In the genomic region with DNA sequence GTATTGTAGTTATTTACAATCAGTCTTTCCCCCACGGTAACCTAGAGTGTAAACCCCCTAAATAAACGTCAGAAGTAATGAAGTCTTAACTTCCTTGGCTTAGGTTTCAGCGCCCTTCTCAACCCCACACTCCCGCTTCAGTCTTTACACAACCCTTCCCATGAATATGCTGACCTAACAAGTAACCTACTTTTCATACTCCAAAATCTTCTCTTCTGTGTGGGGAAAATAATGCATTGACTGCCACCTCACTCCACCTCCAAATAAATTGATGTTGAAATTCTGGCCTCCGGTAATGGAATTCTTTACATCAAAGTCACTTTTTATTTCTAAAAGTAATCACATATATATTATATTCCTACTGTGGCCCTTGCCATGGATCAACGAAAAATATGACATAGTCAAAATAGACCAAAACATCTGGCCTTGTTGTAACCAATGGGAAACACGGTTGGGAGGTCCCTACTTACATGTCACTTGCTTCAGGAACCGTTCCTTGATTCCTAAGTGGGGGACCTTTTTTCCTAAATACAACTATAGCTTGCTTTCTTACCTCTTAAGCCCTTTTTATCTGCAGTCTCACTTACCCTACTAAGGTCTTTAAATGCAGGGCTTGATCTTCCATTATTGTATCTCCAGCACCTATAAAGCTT, we compare ENCODE assay signal across 8 cellular contexts. TPM values are rescaled to one million over a fixed set of nuclear protein-coding genes. Genes with fewer than 3 reads are reported as not detected.
DNase-seq lines count a peak whose midpoint lies in the region; ATAC-seq and TF ChIP-seq lines count a peak whose summit lies in the region.

No MANE protein-coding gene starts in this region.

- in situ Hi-C loops in GM23248 (cut with MboI), result no loop called here

- H4K20me1 ChIP-seq in GM23248 (ENCODE audit: insufficient read depth), result no peaks in the 10 kb centered on the region

- DNase-seq in GM23248 (peak; percentile 45), WTC11 (ENCODE audit: low spot score) (no peak), tibial nerve (ENCODE audit: low spot score in 2 of 2) (no peak), SHP77 treated with DMSO at 0.1 percent for 48 hours (lab: John Stamatoyannopoulos, UW) (no peak), GF-D8 (lab: John Stamatoyannopoulos, UW) (no peak), iPS-NIHi7 (ENCODE audit: extremely low spot score) (no peak)

- no peaks in the 10 kb centered on the region for H3K9me3 ChIP-seq in GM23248 (ENCODE audit: low read depth)
- H3K9me3 ChIP-seq in iPS-18c (ENCODE audit: control insufficient read depth, insufficient read depth, low read length), result no peaks in the 10 kb centered on the region
- no peaks in the 10 kb centered on the region for H3K9me3 ChIP-seq in tibial nerve

- TF ChIP-seq CTCF in 22Rv1 (IDR thresholded peaks at IDR 0.05) (no peak), WTC11 (IDR thresholded peaks at IDR 0.05) (no peak), tibial nerve (IDR thresholded peaks at IDR 0.05) (no peak)

- POLR2A ChIA-PET in WTC11 (lab: Charles Lee), result interaction anchor here (0.9 kb wide), 1 partner anchor 215 kb away, joined by 4 read pairs; a partner anchor contains a TSS

- CTCF ChIA-PET in WTC11 (lab: Charles Lee), result interaction anchor here (1.0 to 1.2 kb wide), 2 partner anchors 83 to 164 kb away, joined by 3 to 6 read pairs; no protein-coding TSS in a partner anchor

- peaks cover 38% of the 10 kb centered on the region for H3K4me1 ChIP-seq in GM23248 (ENCODE audit: insufficient read depth)
- peaks cover 4 to 21% (median 12%) of the 10 kb centered on the region in 4 donors for H3K4me1 ChIP-seq in tibial nerve

- peaks cover 91% of the 10 kb centered on the region for H3K79me2 ChIP-seq in GM23248 (ENCODE audit: insufficient read depth)

- peaks cover 47% of the 10 kb centered on the region for H3K4me1 Mint-ChIP-seq in WTC11

- H3K36me3 Mint-ChIP-seq in WTC11, result no peaks in the 10 kb centered on the region

- no peak for ATAC-seq in WTC11

- H3K4me3 ChIP-seq in GM23248 (peak overlapping the region; percentile 96), iPS-18c (ENCODE audit: insufficient read depth, low read depth, low read length) (peak overlapping the region; percentile 92), tibial nerve (peak overlapping the region in 3 of 4 donors; percentile 83 to 92 (median 91))

- H3K27ac Mint-ChIP-seq in WTC11, result peak overlapping the region; percentile 98

- peak overlapping the region; percentile 91 for H3K9ac ChIP-seq in GM23248

- H3K4me2 ChIP-seq in GM23248 (ENCODE audit: unreplicated experiment), result peak overlapping the region; percentile 96

- peak overlapping the region; percentile 95 for H3K27ac ChIP-seq in 22Rv1
- peak overlapping the region; percentile 95 for H3K27ac ChIP-seq in GM23248
- peak overlapping the region in 3 of 4 donors; percentile 91 to 99 (median 97) for H3K27ac ChIP-seq in tibial nerve

- no peaks in the 10 kb centered on the region for H3K9me3 Mint-ChIP-seq in WTC11

- H3K4me3 Mint-ChIP-seq in WTC11, result peak overlapping the region; percentile 93

- no peak for TF ChIP-seq EP300 in tibial nerve (IDR thresholded peaks at IDR 0.05)

- WGBS in GM23248 (ENCODE audit: low coverage in 1 of 2, low lambda C conversion rate in 2 of 2, missing lambda C conversion rate in 2 of 2), 2 experiments, result 5 to 9% methylated on average over 8 of the region's 8 CpGs
- WGBS in tibial nerve, 2 donors, result 14 to 15% methylated on average over 8 of the region's 8 CpGs

- no peaks in the 10 kb centered on the region for H3K9me2 ChIP-seq in GM23248 (ENCODE audit: insufficient read depth)

- no peaks in the 10 kb centered on the region for H3K27me3 Mint-ChIP-seq in WTC11 (ENCODE audit: low read depth)

- peaks cover 6% of the 10 kb centered on the region; the same call in 1 of the 2 replicates for H3F3A ChIP-seq in GM23248 (ENCODE audit: insufficient read depth)

- H3K27me3 ChIP-seq in GM23248 (replicated peaks; ENCODE audit: insufficient read depth) (no peaks in the 10 kb centered on the region), tibial nerve (no peaks in the 10 kb centered on the region)

- H3K36me3 ChIP-seq in GM23248 (ENCODE audit: low read depth), result no peaks in the 10 kb centered on the region
- H3K36me3 ChIP-seq in tibial nerve, result no peaks in the 10 kb centered on the region

- TF ChIP-seq POLR2A in tibial nerve (IDR thresholded peaks at IDR 0.05), result no peak

- H2AFZ ChIP-seq in GM23248, result peak overlapping the region; percentile 87

TF ChIP-seq in WTC11, 78 proteins besides CTCF, POLR2A, EP300 and RAD21 (continues in another document):
- TF ChIP-seq, protein P1, sequence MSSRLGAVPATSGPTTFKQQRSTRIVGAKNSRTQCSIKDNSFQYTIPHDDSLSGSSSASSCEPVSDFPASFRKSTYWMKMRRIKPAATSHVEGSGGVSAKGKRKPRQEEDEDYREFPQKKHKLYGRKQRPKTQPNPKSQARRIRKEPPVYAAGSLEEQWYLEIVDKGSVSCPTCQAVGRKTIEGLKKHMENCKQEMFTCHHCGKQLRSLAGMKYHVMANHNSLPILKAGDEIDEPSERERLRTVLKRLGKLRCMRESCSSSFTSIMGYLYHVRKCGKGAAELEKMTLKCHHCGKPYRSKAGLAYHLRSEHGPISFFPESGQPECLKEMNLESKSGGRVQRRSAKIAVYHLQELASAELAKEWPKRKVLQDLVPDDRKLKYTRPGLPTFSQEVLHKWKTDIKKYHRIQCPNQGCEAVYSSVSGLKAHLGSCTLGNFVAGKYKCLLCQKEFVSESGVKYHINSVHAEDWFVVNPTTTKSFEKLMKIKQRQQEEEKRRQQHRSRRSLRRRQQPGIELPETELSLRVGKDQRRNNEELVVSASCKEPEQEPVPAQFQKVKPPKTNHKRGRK (CRISPR knock-in tag; IDR thresholded peaks at IDR 0.05; ENCODE audit: borderline replicate concordance), result no peak
- TF ChIP-seq CBFB (CRISPR knock-in tag; IDR thresholded peaks at IDR 0.05; ENCODE audit: low read depth), result no peak
- TF ChIP-seq, protein P2, sequence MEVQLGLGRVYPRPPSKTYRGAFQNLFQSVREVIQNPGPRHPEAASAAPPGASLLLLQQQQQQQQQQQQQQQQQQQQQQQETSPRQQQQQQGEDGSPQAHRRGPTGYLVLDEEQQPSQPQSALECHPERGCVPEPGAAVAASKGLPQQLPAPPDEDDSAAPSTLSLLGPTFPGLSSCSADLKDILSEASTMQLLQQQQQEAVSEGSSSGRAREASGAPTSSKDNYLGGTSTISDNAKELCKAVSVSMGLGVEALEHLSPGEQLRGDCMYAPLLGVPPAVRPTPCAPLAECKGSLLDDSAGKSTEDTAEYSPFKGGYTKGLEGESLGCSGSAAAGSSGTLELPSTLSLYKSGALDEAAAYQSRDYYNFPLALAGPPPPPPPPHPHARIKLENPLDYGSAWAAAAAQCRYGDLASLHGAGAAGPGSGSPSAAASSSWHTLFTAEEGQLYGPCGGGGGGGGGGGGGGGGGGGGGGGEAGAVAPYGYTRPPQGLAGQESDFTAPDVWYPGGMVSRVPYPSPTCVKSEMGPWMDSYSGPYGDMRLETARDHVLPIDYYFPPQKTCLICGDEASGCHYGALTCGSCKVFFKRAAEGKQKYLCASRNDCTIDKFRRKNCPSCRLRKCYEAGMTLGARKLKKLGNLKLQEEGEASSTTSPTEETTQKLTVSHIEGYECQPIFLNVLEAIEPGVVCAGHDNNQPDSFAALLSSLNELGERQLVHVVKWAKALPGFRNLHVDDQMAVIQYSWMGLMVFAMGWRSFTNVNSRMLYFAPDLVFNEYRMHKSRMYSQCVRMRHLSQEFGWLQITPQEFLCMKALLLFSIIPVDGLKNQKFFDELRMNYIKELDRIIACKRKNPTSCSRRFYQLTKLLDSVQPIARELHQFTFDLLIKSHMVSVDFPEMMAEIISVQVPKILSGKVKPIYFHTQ (CRISPR knock-in tag; IDR thresholded peaks at IDR 0.05), result no peak
- TF ChIP-seq, protein P3, sequence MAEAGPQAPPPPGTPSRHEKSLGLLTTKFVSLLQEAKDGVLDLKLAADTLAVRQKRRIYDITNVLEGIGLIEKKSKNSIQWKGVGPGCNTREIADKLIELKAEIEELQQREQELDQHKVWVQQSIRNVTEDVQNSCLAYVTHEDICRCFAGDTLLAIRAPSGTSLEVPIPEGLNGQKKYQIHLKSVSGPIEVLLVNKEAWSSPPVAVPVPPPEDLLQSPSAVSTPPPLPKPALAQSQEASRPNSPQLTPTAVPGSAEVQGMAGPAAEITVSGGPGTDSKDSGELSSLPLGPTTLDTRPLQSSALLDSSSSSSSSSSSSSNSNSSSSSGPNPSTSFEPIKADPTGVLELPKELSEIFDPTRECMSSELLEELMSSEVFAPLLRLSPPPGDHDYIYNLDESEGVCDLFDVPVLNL (CRISPR knock-in tag; IDR thresholded peaks at IDR 0.05; ENCODE audit: borderline replicate concordance, low read depth), result no peak
- TF ChIP-seq, protein P4, sequence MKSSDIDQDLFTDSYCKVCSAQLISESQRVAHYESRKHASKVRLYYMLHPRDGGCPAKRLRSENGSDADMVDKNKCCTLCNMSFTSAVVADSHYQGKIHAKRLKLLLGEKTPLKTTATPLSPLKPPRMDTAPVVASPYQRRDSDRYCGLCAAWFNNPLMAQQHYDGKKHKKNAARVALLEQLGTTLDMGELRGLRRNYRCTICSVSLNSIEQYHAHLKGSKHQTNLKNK (CRISPR knock-in tag; IDR thresholded peaks at IDR 0.05), result no peak
- no peak for TF ChIP-seq IRF2 (CRISPR knock-in tag; IDR thresholded peaks at IDR 0.05; ENCODE audit: borderline replicate concordance, low read depth)
- TF ChIP-seq OVOL2 (CRISPR knock-in tag; IDR thresholded peaks at IDR 0.05; ENCODE audit: borderline replicate concordance), result no peak

RNA-seq across cellular contexts. Expression of a gene that starts 1.0 kb away (rescaled TPM):
- 8.1 and 10.2 TPM in 2 replicates for total RNA-seq in GM23248 (2014; rRNA removed; shearing (Covaris generic))
- polyA plus RNA-seq in GM23248 (2016; fragmentation: Nextera tagmentation; extraction: Ambion mirVana), result 3.9 and 4.5 TPM in 2 replicates
- total RNA-seq in WTC11 (2021), result 21.1 to 23.9 TPM (median 23.7 TPM) in 3 replicates
- total RNA-seq in tibial nerve, result 10 to 100 TPM in 1 of 4 donors, 1 to 10 TPM in 3; 1.5 to 17.5 (median 4.2) TPM

RNA-seq across cellular contexts. Expression of a gene that starts 1.3 kb away (rescaled TPM):
- 21.4 and 22.0 TPM in 2 replicates for total RNA-seq in GM23248 (2014; rRNA removed; shearing (Covaris generic))
- polyA plus RNA-seq in GM23248 (2016; fragmentation: Nextera tagmentation; extraction: Ambion mirVana), result 18.8 and 20.9 TPM in 2 replicates
- 39.9 to 46.7 TPM (median 40.5 TPM) in 3 replicates for total RNA-seq in WTC11 (2021)
- 10 to 100 TPM; 14.1 to 30.8 (median 24.6) TPM for total RNA-seq in tibial nerve
